ENCODE assay signal across 10 cellular contexts in genomic region chr19:5057860-5058259, GRCh38.
DNase-seq lines count a peak whose midpoint lies in the region; TF ChIP-seq lines count a peak whose summit lies in the region.
"Had no signal": no experiment of that assay in that cellular context is flagged by ENCODE, and none has a peak within 500 bp of the region (broad histone marks: within the 10 kb centered on the region; RNA-seq: fewer than 3 reads in every experiment).

No MANE protein-coding gene starts in this region.

- 83% methylated on average over 5 of the region's 5 CpGs for WGBS in prostate gland

- no peaks in the 10 kb centered on the region for H3K27me3 ChIP-seq in prostate gland (replicated peaks; ENCODE audit: insufficient read depth)

- no peak for TF ChIP-seq POLR2A in prostate gland (IDR thresholded peaks at IDR 0.05)

- peaks cover 30% of the 10 kb centered on the region for H3K4me1 ChIP-seq in prostate gland (replicated peaks)

- no peaks in the 10 kb centered on the region for H3K36me3 ChIP-seq in prostate gland

- H3K9me3 ChIP-seq in prostate gland = no peaks in the 10 kb centered on the region

- no peak overlapping the region for H3K4me3 ChIP-seq in prostate gland

- TF ChIP-seq EP300 in Ishikawa (IDR thresholded peaks at IDR 0.05; ENCODE audit: borderline replicate concordance) = no peak

- H3K27ac ChIP-seq in prostate gland = peak overlapping the region; percentile 30 to 83

- TF ChIP-seq CTCF in prostate gland (IDR thresholded peaks at IDR 0.05) = no peak

- intact Hi-C loops in prostate gland (cut with DNase I) = no loop called here

- no peak for TF ChIP-seq RAD21 in Ishikawa (IDR thresholded peaks at IDR 0.05; ENCODE audit: low read depth)

- peak in 2 of 3 experiments; percentile 14 to 23 for DNase-seq in NCI-H1417 (lab: John Stamatoyannopoulos, UW)
- no peak for DNase-seq in NCI-H1417 treated with DMSO at 0.1 percent for 48 hours (lab: John Stamatoyannopoulos, UW)
- DNase-seq in cerebellum (ENCODE audit: low spot score) = peak; percentile 52
- DNase-seq in prostate gland (ENCODE audit: low spot score) = no peak
- DNase-seq in NCI-H1694 treated with DMSO at 0.1 percent for 48 hours (lab: John Stamatoyannopoulos, UW) = no peak
- DNase-seq in activated CD4-positive, alpha-beta T cell treated with anti-CD3 and anti-CD28 coated beads, Interleukin-2, amount 50 U/mL, for 1 hour = no peak
- no peak for DNase-seq in glomerular visceral epithelial cell (ENCODE audit: extremely low spot score)
- DNase-seq: SHP77 treated with DMSO at 0.1 percent for 48 hours; stimulated activated naive CD8-positive, alpha-beta T cell treated with anti-CD3 and anti-CD28 coated beads, Interleukin-15, Interleukin-2, amounts not matched to agents 100 U/mL and 50 U/mL, for 24 hours had no signal

TF ChIP-seq in Ishikawa, 13 proteins besides CTCF, POLR2A, EP300 and RAD21:
- TF ChIP-seq CREB1 (IDR thresholded peaks at IDR 0.05; ENCODE audit: low read depth) (no peak), USF1 (IDR thresholded peaks at IDR 0.05) (peak; percentile 97), YY1 (IDR thresholded peaks at IDR 0.05; ENCODE audit: low read depth) (peak; percentile 67)

Comparison
In these comparisons a context has a peak if more than half of its experiments do, and no peak if none do; other contexts are left out.
1. DNase-seq: peak in NCI-H1417 (2 of 3) and cerebellum (single experiment); none in NCI-H1417 treated with DMSO at 0.1 percent for 48 hours (single experiment), prostate gland (single experiment), NCI-H1694 treated with DMSO at 0.1 percent for 48 hours (single experiment), activated CD4-positive, alpha-beta T cell treated with anti-CD3 and anti-CD28 coated beads, Interleukin-2, amount 50 U/mL, for 1 hour (single experiment) and glomerular visceral epithelial cell (single experiment).